2 cellular contexts compared by ENCODE assay signal in the genomic region with DNA sequence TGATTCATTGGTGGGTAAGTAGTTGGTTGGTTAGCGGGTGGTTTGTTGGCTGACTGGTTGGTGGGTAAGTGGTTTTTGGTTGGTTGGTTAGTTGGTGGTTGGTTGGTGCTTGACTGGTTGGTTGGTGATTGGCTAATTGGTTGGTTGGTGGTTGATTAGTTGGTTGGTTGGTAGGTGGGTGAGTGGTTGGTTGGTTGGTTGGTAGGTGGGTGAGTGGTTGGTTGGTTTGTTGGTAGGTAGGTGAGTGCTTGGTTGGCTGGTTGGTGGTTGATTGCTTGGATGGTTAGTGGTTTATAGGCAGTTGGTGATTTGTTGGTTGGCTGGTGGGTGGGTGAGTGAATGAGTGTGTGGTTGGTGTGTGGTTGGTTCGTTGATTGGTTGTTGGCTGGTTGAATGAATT.
TF ChIP-seq lines count a peak whose summit lies in the region.

No MANE protein-coding gene starts in this region.

TF ChIP-seq in H1, 55 proteins besides CTCF, POLR2A, EP300 and RAD21:
- TF ChIP-seq SIX5 (IDR thresholded peaks at IDR 0.05; ENCODE audit: low read depth, low read length) (no peak), EGR1 (IDR thresholded peaks at IDR 0.05; ENCODE audit: borderline replicate concordance, low read depth, low read length) (no peak), SRF (IDR thresholded peaks at IDR 0.05; ENCODE audit: low read depth, low read length) (no peak), CBX8 (IDR thresholded peaks at IDR 0.05; ENCODE audit: borderline replicate concordance, low read depth, low read length) (no peak)

TF ChIP-seq in HepG2, 621 proteins besides CTCF, POLR2A, EP300 and RAD21:
- TF ChIP-seq ZNF34 (CRISPR knock-in tag; IDR thresholded peaks at IDR 0.05; ENCODE audit: borderline replicate concordance) (no peak), RARA (CRISPR knock-in tag; IDR thresholded peaks at IDR 0.05) (no peak), NFKB2 (CRISPR knock-in tag; IDR thresholded peaks at IDR 0.05; ENCODE audit: borderline replicate concordance) (no peak), ZNF317 (CRISPR knock-in tag; IDR thresholded peaks at IDR 0.05) (no peak), BCL3 (CRISPR knock-in tag; IDR thresholded peaks at IDR 0.05) (no peak), ARNT (IDR thresholded peaks at IDR 0.05) (no peak), ZNF20 (CRISPR knock-in tag; IDR thresholded peaks at IDR 0.05) (no peak), SSRP1 (CRISPR knock-in tag; IDR thresholded peaks at IDR 0.05) (no peak), IRF2 (CRISPR knock-in tag; IDR thresholded peaks at IDR 0.05) (no peak)
- TF ChIP-seq, protein P1, sequence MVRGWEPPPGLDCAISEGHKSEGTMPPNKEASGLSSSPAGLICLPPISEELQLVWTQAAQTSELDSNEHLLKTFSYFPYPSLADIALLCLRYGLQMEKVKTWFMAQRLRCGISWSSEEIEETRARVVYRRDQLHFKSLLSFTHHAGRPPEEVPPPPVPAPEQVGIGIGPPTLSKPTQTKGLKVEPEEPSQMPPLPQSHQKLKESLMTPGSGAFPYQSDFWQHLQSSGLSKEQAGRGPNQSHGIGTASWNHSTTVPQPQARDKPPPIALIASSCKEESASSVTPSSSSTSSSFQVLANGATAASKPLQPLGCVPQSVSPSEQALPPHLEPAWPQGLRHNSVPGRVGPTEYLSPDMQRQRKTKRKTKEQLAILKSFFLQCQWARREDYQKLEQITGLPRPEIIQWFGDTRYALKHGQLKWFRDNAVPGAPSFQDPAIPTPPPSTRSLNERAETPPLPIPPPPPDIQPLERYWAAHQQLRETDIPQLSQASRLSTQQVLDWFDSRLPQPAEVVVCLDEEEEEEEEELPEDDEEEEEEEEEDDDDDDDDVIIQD (CRISPR knock-in tag; IDR thresholded peaks at IDR 0.05; ENCODE audit: low read depth), result no peak
